In the genomic region with DNA sequence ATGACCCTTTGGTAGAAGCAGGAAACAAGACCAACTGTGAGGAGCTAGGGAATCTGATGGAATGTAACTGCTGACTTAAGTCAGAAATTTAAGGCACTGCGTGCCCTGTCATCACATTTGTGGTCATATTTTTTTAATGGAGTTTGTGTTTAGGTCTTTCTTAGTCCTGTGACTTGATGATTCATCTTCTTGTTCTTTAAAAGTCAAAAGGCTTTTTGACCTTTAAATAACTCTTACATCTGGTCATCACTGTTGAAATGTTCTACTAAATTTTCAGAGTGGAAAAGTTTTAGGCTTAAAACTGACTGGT, we compare ENCODE assay signal across 10 cellular contexts. TPM values are rescaled to one million over a fixed set of nuclear protein-coding genes. Genes with fewer than 3 reads are reported as not detected.
DNase-seq lines count a peak whose midpoint lies in the region; ATAC-seq and TF ChIP-seq lines count a peak whose summit lies in the region.
"Had no signal": no experiment of that assay in that cellular context is flagged by ENCODE, and none has a peak within 500 bp of the region (broad histone marks: within the 10 kb centered on the region; RNA-seq: fewer than 3 reads in every experiment).

No MANE protein-coding gene starts in this region.

- no peak overlapping the region for H2AFZ ChIP-seq in hepatocyte

- no peaks in the 10 kb centered on the region for H3K4me1 ChIP-seq in hepatocyte (ENCODE audit: insufficient read depth)

- peak overlapping the region; percentile 78 for H3K27ac ChIP-seq in hepatocyte

- H3K79me2 ChIP-seq in hepatocyte, result no peaks in the 10 kb centered on the region

- no peaks in the 10 kb centered on the region for H4K20me1 ChIP-seq in hepatocyte (ENCODE audit: insufficient read depth, poor library complexity, severe bottlenecking)

- H3K36me3 Mint-ChIP-seq in activated naive CD8-positive, alpha-beta T cell treated with anti-CD3 and anti-CD28 coated beads, Interleukin-2, amount 50 U/mL, for 24 hours (ENCODE audit: low read depth), result peaks cover 44% of the 10 kb centered on the region
- peaks cover 74% of the 10 kb centered on the region for H3K36me3 Mint-ChIP-seq in stimulated activated naive CD8-positive, alpha-beta T cell treated with anti-CD3 and anti-CD28 coated beads, Interleukin-15, Interleukin-2, amounts not matched to agents 100 ng/mL and 50 ng/mL, for 24 hours (ENCODE audit: low read depth)

- 72% methylated on average over 1 of the region's 1 CpG for WGBS in hepatocyte (ENCODE audit: low lambda C conversion rate, missing lambda C conversion rate)

- peaks cover 43% of the 10 kb centered on the region for H3K4me1 Mint-ChIP-seq in activated naive CD8-positive, alpha-beta T cell treated with anti-CD3 and anti-CD28 coated beads, Interleukin-2, amount 50 U/mL, for 24 hours
- H3K4me1 Mint-ChIP-seq in stimulated activated naive CD8-positive, alpha-beta T cell treated with anti-CD3 and anti-CD28 coated beads, Interleukin-15, Interleukin-2, amounts not matched to agents 100 ng/mL and 50 ng/mL, for 24 hours (ENCODE audit: low read depth), result peaks cover 45% of the 10 kb centered on the region

- H3K36me3 ChIP-seq in hepatocyte (replicated peaks; ENCODE audit: insufficient read depth, low read depth), result no peaks in the 10 kb centered on the region

- H3K9me3 Mint-ChIP-seq in activated naive CD8-positive, alpha-beta T cell treated with anti-CD3 and anti-CD28 coated beads, Interleukin-2, amount 50 U/mL, for 24 hours, result no peaks in the 10 kb centered on the region
- H3K9me3 Mint-ChIP-seq in stimulated activated naive CD8-positive, alpha-beta T cell treated with anti-CD3 and anti-CD28 coated beads, Interleukin-15, Interleukin-2, amounts not matched to agents 100 ng/mL and 50 ng/mL, for 24 hours, result no peaks in the 10 kb centered on the region

- no peak overlapping the region for H3K4me2 ChIP-seq in hepatocyte

- H3K4me3 Mint-ChIP-seq in activated naive CD8-positive, alpha-beta T cell treated with anti-CD3 and anti-CD28 coated beads, Interleukin-2, amount 50 U/mL, for 24 hours, result peak overlapping the region; percentile 59
- peak overlapping the region; percentile 33 for H3K4me3 Mint-ChIP-seq in stimulated activated naive CD8-positive, alpha-beta T cell treated with anti-CD3 and anti-CD28 coated beads, Interleukin-15, Interleukin-2, amounts not matched to agents 100 ng/mL and 50 ng/mL, for 24 hours

- peak overlapping the region; percentile 94 for H3K27ac Mint-ChIP-seq in activated naive CD8-positive, alpha-beta T cell treated with anti-CD3 and anti-CD28 coated beads, Interleukin-2, amount 50 U/mL, for 24 hours
- peak overlapping the region; percentile 91 for H3K27ac Mint-ChIP-seq in stimulated activated naive CD8-positive, alpha-beta T cell treated with anti-CD3 and anti-CD28 coated beads, Interleukin-15, Interleukin-2, amounts not matched to agents 100 ng/mL and 50 ng/mL, for 24 hours

- no peaks in the 10 kb centered on the region for H3K27me3 Mint-ChIP-seq in activated naive CD8-positive, alpha-beta T cell treated with anti-CD3 and anti-CD28 coated beads, Interleukin-2, amount 50 U/mL, for 24 hours
- H3K27me3 Mint-ChIP-seq in stimulated activated naive CD8-positive, alpha-beta T cell treated with anti-CD3 and anti-CD28 coated beads, Interleukin-15, Interleukin-2, amounts not matched to agents 100 ng/mL and 50 ng/mL, for 24 hours, result no peaks in the 10 kb centered on the region

- H3K9me2 ChIP-seq in hepatocyte (replicated peaks; ENCODE audit: insufficient read depth), result no peaks in the 10 kb centered on the region

- no peaks in the 10 kb centered on the region for H3K9me3 ChIP-seq in hepatocyte (ENCODE audit: low read depth)

- no peak overlapping the region for H3K4me3 ChIP-seq in hepatocyte

- H3K27me3 ChIP-seq in hepatocyte, result no peaks in the 10 kb centered on the region

- TF ChIP-seq CTCF in hepatocyte (IDR thresholded peaks at IDR 0.05; ENCODE audit: poor library complexity), result no peak

- peak; percentile 51 for ATAC-seq in activated naive CD8-positive, alpha-beta T cell treated with anti-CD3 and anti-CD28 coated beads, Interleukin-2, amount 50 U/mL, for 24 hours
- ATAC-seq in HG02981 (IDR thresholded peaks at IDR 0.05; ENCODE audit: unreplicated experiment), result no peak
- no peak for ATAC-seq in GM18858 (IDR thresholded peaks at IDR 0.05; ENCODE audit: unreplicated experiment)

- peak; percentile 45 for DNase-seq in HK-2 (ENCODE audit: unreplicated experiment)
- no peak for DNase-seq in activated naive CD8-positive, alpha-beta T cell treated with anti-CD3 and anti-CD28 coated beads, Interleukin-2, amount 50 U/mL, for 24 hours
- peak; percentile 13 for DNase-seq in hepatocyte (ENCODE audit: low spot score)
- DNase-seq in AML-193 (lab: John Stamatoyannopoulos, UW), result no peak
- no peak for DNase-seq in NCI-H2081 treated with DMSO at 0.1 percent for 48 hours (lab: John Stamatoyannopoulos, UW)
- DNase-seq: activated CD4-positive, alpha-beta T cell treated with anti-CD3 and anti-CD28 coated beads, Interleukin-2, amount 50 U/mL, for 48 hours; NCI-H1105 treated with DMSO at 0.1 percent for 48 hours had no signal

RNA-seq across cellular contexts. Expression of a gene that starts 36.4 kb away (rescaled TPM):
- total RNA-seq in hepatocyte, result 14.6 and 22.5 TPM in 2 replicates
- 15.9 and 23.7 TPM in 2 replicates for polyA plus RNA-seq in hepatocyte

RNA-seq across cellular contexts. Expression of a gene that starts 37.1 kb away (rescaled TPM):
- total RNA-seq in hepatocyte, result 0.73 and 0.80 TPM in 2 replicates
- 1.1 and 1.6 TPM in 2 replicates for polyA plus RNA-seq in hepatocyte

Comparison
In these comparisons a context has a peak if more than half of its experiments do, and no peak if none do; other contexts are left out.
1. DNase-seq: peak in HK-2 (single experiment) and hepatocyte (single experiment); none in activated naive CD8-positive, alpha-beta T cell treated with anti-CD3 and anti-CD28 coated beads, Interleukin-2, amount 50 U/mL, for 24 hours (single experiment), AML-193 (0 of 2) and NCI-H2081 treated with DMSO at 0.1 percent for 48 hours (single experiment).